ENCODE assay signal across 1 cellular context in the genomic region with DNA sequence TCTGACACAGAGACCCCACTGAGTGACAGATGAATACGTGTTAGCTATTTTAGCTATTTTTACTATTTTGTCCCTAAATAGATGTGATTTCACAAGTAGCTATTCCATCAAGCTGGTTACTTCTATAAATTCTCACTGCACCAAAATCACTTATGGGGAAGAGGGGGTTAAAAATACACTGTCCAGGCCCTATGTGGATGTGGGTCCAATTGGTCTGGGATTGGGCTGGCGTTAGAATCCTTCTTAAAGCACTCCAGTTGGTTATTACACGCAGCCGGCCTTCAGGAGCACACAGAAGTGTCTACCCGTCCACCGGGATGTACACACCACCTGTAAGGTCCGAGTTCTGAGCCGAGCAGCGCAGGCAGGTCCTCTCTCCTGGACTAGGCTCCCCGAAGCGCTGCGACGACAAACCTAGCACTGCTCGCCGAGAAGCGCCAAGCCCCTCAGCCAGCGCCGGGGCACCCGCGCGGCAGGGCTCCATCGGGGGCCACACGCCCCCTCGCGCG.
TF ChIP-seq lines count a peak whose summit lies in the region.

No MANE protein-coding gene starts in this region.

TF ChIP-seq in K562, 482 proteins besides CTCF, POLR2A, EP300 and RAD21 (continued from another document):
- TF ChIP-seq, protein P1, sequence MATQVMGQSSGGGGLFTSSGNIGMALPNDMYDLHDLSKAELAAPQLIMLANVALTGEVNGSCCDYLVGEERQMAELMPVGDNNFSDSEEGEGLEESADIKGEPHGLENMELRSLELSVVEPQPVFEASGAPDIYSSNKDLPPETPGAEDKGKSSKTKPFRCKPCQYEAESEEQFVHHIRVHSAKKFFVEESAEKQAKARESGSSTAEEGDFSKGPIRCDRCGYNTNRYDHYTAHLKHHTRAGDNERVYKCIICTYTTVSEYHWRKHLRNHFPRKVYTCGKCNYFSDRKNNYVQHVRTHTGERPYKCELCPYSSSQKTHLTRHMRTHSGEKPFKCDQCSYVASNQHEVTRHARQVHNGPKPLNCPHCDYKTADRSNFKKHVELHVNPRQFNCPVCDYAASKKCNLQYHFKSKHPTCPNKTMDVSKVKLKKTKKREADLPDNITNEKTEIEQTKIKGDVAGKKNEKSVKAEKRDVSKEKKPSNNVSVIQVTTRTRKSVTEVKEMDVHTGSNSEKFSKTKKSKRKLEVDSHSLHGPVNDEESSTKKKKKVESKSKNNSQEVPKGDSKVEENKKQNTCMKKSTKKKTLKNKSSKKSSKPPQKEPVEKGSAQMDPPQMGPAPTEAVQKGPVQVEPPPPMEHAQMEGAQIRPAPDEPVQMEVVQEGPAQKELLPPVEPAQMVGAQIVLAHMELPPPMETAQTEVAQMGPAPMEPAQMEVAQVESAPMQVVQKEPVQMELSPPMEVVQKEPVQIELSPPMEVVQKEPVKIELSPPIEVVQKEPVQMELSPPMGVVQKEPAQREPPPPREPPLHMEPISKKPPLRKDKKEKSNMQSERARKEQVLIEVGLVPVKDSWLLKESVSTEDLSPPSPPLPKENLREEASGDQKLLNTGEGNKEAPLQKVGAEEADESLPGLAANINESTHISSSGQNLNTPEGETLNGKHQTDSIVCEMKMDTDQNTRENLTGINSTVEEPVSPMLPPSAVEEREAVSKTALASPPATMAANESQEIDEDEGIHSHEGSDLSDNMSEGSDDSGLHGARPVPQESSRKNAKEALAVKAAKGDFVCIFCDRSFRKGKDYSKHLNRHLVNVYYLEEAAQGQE (CRISPR knock-in tag; IDR thresholded peaks at IDR 0.05; ENCODE audit: low read depth), result 0 out of 2 replicates have a peak, but pooled peaks have one; percentile 2
- TF ChIP-seq SIN3B (IDR thresholded peaks at IDR 0.05; ENCODE audit: low read depth), result 0 out of 2 replicates have a peak, but pooled peaks have one; percentile 28
- TF ChIP-seq, protein P2, sequence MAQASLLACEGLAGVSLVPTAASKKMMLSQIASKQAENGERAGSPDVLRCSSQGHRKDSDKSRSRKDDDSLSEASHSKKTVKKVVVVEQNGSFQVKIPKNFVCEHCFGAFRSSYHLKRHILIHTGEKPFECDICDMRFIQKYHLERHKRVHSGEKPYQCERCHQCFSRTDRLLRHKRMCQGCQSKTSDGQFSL (CRISPR knock-in tag; IDR thresholded peaks at IDR 0.05), result 0 out of 2 replicates have a peak, but pooled peaks have one; percentile 21
- TF ChIP-seq, protein P2 (tag; IDR thresholded peaks at IDR 0.05), result no peak
